31 cellular contexts compared by ENCODE assay signal in the genomic region with DNA sequence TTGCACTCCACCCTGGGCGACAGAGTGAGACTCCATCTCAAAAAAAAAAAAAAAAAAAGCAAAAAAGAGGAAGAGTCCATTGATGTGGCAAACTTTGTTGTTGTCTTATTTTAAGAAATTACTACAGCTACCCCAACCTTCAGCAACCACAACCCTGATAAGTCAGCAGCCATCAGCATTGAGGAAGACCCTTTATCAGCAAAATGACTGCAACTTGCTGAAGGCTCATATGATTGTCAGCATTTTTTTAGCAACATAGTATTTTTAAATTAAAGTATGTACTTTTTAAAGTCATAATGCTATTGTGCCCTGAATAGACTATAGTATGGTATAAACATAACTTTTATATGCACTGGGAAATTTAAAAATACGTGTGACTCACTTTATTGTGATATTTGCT.
"Had no signal": no experiment of that assay in that cellular context is flagged by ENCODE, and none has a peak within 500 bp of the region (broad histone marks: within the 10 kb centered on the region; RNA-seq: fewer than 3 reads in every experiment).

No MANE protein-coding gene starts in this region.

- FAIRE-seq: K562, TTC549 had no signal

- H3K27me3 ChIP-seq: breast epithelium, colonic mucosa, SJSA1 had no signal

- H3K4me3 Mint-ChIP-seq: activated CD8-positive, alpha-beta T cell treated with anti-CD3 and anti-CD28 coated beads, Interleukin-2, amount 10 ng/mL, durations not matched to agents 7 days and 5 days; activated naive CD4-positive, alpha-beta T cell treated with anti-CD3 and anti-CD28 coated beads, Interleukin-2, amount 50 U/mL, for 24 hours; T-cell; WTC11 had no signal

- H3K27ac ChIP-seq: breast epithelium, colonic mucosa, SJSA1 had no signal

- H3K27me3 Mint-ChIP-seq: activated naive CD4-positive, alpha-beta T cell treated with anti-CD3 and anti-CD28 coated beads, Interleukin-2, amount 50 U/mL, for 24 hours; T-cell had no signal

- H3K27ac Mint-ChIP-seq: activated CD8-positive, alpha-beta T cell treated with anti-CD3 and anti-CD28 coated beads, Interleukin-2, amount 10 ng/mL, durations not matched to agents 7 days and 5 days; activated naive CD4-positive, alpha-beta T cell treated with anti-CD3 and anti-CD28 coated beads, Interleukin-2, amount 50 U/mL, for 24 hours; T-cell; WTC11 had no signal

- H3K4me1 Mint-ChIP-seq: WTC11 had no signal

- H3K36me3 ChIP-seq: breast epithelium, colonic mucosa, SJSA1 had no signal

- ATAC-seq: activated CD8-positive, alpha-beta T cell treated with anti-CD3 and anti-CD28 coated beads, Interleukin-2, amount 10 ng/mL, durations not matched to agents 7 days and 5 days; K562; Panc1; Right ventricle myocardium inferior; SK-N-SH treated with all-trans-retinoic acid at 6 μM for 48 hours; T-cell; WTC11 had no signal

- DNase-seq: activated CD4-positive, alpha-beta T cell treated with anti-CD3 and anti-CD28 coated beads for 48 hours; activated CD4-positive, alpha-beta T cell treated with anti-CD3 and anti-CD28 coated beads, Interleukin-2, amount 50 U/mL, for 4 hours; activated CD4-positive, CD25-positive, alpha-beta regulatory T cell treated with anti-CD3 and anti-CD28 coated beads, Interleukin-2, amount 50 U/mL, for 72 hours; activated CD8-positive, alpha-beta memory T cell treated with anti-CD3 and anti-CD28 coated beads, Interleukin-2, amount 50 U/mL, for 48 hours; activated CD8-positive, alpha-beta T cell treated with anti-CD3 and anti-CD28 coated beads, Interleukin-2, amount 10 ng/mL, durations not matched to agents 7 days and 5 days; activated naive CD4-positive, alpha-beta T cell; activated T-cell treated with anti-CD3 and anti-CD28 coated beads, Interleukin-2, amount 50 U/mL, for 1 hour; aorta; caudate nucleus; colonic mucosa; Kasumi-1; NCI-H1105; NCI-H1436; NCI-H1694 treated with DMSO at 0.1 percent for 48 hours; NCI-H2029 treated with DMSO at 0.1 percent for 48 hours; NCI-H345; NCI-H510A treated with DMSO at 0.1 percent for 48 hours; NCI-H69; RPMI8226; T-cell; T-helper 2 cell; T1000 had no signal

- H3K4me1 ChIP-seq: breast epithelium, colonic mucosa, SJSA1 had no signal

- H3K9me3 ChIP-seq: colonic mucosa, SJSA1 had no signal

- H3K4me3 ChIP-seq: breast epithelium, colonic mucosa, K562, SJSA1 had no signal

- H3K9me3 Mint-ChIP-seq: activated naive CD4-positive, alpha-beta T cell treated with anti-CD3 and anti-CD28 coated beads, Interleukin-2, amount 50 U/mL, for 24 hours; T-cell had no signal
